1 cellular context compared by ENCODE assay signal in the genomic region with DNA sequence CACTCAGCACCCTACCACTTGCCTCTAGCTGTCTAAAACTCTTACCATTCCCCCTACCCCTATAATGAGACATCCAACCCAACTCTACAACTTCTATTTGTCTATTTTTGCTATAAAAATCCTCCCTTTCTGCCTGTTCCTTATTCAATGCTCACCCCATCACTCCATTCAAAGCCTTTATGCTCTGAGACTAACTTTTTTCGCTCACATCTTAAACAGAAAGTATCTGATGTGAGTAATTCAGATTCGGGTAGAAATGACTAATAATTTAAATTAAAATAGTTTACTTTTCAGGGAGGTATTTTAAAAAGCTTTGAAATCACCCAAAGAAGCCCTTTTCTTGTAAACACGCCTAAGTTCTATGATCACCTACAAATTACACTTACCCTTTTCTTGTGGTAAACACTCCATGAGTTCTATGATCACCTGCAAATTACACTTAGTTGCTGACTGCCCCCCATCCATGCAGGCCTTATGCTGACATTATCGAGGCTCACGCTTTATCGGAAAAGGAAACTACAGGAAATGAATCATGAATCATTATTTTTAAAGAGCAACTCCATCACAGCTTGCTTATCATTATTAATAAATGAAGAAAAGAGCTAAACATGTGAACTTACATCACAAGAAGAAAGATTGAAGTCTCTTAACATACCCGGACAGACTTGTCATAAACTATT.
TF ChIP-seq lines count a peak whose summit lies in the region.

No MANE protein-coding gene starts in this region.

TF ChIP-seq in GM12878, 131 proteins besides CTCF, POLR2A, EP300 and RAD21 (continued from another document):
- TF ChIP-seq SMAD5 (IDR thresholded peaks at IDR 0.05; ENCODE audit: low read depth) = no peak
- TF ChIP-seq, protein P1, sequence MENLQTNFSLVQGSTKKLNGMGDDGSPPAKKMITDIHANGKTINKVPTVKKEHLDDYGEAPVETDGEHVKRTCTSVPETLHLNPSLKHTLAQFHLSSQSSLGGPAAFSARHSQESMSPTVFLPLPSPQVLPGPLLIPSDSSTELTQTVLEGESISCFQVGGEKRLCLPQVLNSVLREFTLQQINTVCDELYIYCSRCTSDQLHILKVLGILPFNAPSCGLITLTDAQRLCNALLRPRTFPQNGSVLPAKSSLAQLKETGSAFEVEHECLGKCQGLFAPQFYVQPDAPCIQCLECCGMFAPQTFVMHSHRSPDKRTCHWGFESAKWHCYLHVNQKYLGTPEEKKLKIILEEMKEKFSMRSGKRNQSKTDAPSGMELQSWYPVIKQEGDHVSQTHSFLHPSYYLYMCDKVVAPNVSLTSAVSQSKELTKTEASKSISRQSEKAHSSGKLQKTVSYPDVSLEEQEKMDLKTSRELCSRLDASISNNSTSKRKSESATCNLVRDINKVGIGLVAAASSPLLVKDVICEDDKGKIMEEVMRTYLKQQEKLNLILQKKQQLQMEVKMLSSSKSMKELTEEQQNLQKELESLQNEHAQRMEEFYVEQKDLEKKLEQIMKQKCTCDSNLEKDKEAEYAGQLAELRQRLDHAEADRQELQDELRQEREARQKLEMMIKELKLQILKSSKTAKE (IDR thresholded peaks at IDR 0.05; ENCODE audit: low read depth, poor library complexity, severe bottlenecking) = no peak
- no peak for TF ChIP-seq IRF4 (IDR thresholded peaks at IDR 0.05; ENCODE audit: low read depth, low read length)
- TF ChIP-seq DPF2 (IDR thresholded peaks at IDR 0.05) = no peak
- TF ChIP-seq, protein P2, sequence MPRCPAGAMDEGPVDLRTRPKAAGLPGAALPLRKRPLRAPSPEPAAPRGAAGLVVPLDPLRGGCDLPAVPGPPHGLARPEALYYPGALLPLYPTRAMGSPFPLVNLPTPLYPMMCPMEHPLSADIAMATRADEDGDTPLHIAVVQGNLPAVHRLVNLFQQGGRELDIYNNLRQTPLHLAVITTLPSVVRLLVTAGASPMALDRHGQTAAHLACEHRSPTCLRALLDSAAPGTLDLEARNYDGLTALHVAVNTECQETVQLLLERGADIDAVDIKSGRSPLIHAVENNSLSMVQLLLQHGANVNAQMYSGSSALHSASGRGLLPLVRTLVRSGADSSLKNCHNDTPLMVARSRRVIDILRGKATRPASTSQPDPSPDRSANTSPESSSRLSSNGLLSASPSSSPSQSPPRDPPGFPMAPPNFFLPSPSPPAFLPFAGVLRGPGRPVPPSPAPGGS (IDR thresholded peaks at IDR 0.05; ENCODE audit: borderline replicate concordance, insufficient read depth, low read depth, low read length, poor library complexity, severe bottlenecking) = no peak
- TF ChIP-seq CBX5 (IDR thresholded peaks at IDR 0.05; ENCODE audit: low read depth) = no peak
- no peak for TF ChIP-seq GATAD2B (conservative IDR thresholded peaks at IDR 0.05; ENCODE audit: low read depth)
- no peak for TF ChIP-seq SIX5 (IDR thresholded peaks at IDR 0.05; ENCODE audit: low read depth, low read length, severe bottlenecking)
- TF ChIP-seq CBX3 (IDR thresholded peaks at IDR 0.05; ENCODE audit: borderline replicate concordance, low read depth) = no peak
- TF ChIP-seq ZNF384 (IDR thresholded peaks at IDR 0.05; ENCODE audit: borderline replicate concordance, low read depth, low read length) = no peak
- TF ChIP-seq, protein P3, sequence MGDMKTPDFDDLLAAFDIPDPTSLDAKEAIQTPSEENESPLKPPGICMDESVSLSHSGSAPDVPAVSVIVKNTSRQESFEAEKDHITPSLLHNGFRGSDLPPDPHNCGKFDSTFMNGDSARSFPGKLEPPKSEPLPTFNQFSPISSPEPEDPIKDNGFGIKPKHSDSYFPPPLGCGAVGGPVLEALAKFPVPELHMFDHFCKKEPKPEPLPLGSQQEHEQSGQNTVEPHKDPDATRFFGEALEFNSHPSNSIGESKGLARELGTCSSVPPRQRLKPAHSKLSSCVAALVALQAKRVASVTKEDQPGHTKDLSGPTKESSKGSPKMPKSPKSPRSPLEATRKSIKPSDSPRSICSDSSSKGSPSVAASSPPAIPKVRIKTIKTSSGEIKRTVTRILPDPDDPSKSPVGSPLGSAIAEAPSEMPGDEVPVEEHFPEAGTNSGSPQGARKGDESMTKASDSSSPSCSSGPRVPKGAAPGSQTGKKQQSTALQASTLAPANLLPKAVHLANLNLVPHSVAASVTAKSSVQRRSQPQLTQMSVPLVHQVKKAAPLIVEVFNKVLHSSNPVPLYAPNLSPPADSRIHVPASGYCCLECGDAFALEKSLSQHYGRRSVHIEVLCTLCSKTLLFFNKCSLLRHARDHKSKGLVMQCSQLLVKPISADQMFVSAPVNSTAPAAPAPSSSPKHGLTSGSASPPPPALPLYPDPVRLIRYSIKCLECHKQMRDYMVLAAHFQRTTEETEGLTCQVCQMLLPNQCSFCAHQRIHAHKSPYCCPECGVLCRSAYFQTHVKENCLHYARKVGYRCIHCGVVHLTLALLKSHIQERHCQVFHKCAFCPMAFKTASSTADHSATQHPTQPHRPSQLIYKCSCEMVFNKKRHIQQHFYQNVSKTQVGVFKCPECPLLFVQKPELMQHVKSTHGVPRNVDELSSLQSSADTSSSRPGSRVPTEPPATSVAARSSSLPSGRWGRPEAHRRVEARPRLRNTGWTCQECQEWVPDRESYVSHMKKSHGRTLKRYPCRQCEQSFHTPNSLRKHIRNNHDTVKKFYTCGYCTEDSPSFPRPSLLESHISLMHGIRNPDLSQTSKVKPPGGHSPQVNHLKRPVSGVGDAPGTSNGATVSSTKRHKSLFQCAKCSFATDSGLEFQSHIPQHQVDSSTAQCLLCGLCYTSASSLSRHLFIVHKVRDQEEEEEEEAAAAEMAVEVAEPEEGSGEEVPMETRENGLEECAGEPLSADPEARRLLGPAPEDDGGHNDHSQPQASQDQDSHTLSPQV (IDR thresholded peaks at IDR 0.05) = no peak
- no peak for TF ChIP-seq STAT1 (conservative IDR thresholded peaks at IDR 0.05)
